In genomic region chr10:86723009-86723408, GRCh38 we compare ENCODE assay signal across 26 cellular contexts. TPM values are rescaled to one million over a fixed set of nuclear protein-coding genes. Genes with fewer than 3 reads are reported as not detected.
DNase-seq lines count a peak whose midpoint lies in the region; ATAC-seq and TF ChIP-seq lines count a peak whose summit lies in the region.
"Had no signal": no experiment of that assay in that cellular context is flagged by ENCODE, and none has a peak within 500 bp of the region (broad histone marks: within the 10 kb centered on the region; RNA-seq: fewer than 3 reads in every experiment).

No MANE protein-coding gene starts in this region.

- H3K79me2 ChIP-seq in DND-41 (ENCODE audit: insufficient read depth, low read length) (no peaks in the 10 kb centered on the region), neural progenitor cell (ENCODE audit: low read depth) (no peaks in the 10 kb centered on the region)

- H3K27me3 ChIP-seq in DND-41 (ENCODE audit: insufficient read depth, low read length, poor library complexity) (peaks cover 6% of the 10 kb centered on the region), neural progenitor cell (no peaks in the 10 kb centered on the region), thyroid gland (no peaks in the 10 kb centered on the region)
- H3K27me3 ChIP-seq: SJSA1 had no signal

- no peak overlapping the region for H3K4me3 Mint-ChIP-seq in activated CD8-positive, alpha-beta memory T cell treated with anti-CD3 and anti-CD28 coated beads, Interleukin-2, amount 10 ng/mL, durations not matched to agents 7 days and 5 days
- no peak overlapping the region for H3K4me3 Mint-ChIP-seq in activated CD8-positive, alpha-beta T cell treated with anti-CD3 and anti-CD28 coated beads, Interleukin-2, amount 10 ng/mL, durations not matched to agents 7 days and 5 days
- H3K4me3 Mint-ChIP-seq in neural progenitor cell: no peak overlapping the region
- H3K4me3 Mint-ChIP-seq: CD4-positive, alpha-beta memory T cell; IgD-negative memory B cell had no signal

- H3K9ac ChIP-seq in DND-41 (ENCODE audit: low read depth, low read length) (no peak overlapping the region), neural progenitor cell (no peak overlapping the region)

- no peaks in the 10 kb centered on the region for H3K4me1 ChIP-seq in DND-41 (ENCODE audit: insufficient read depth, low read length)
- no peaks in the 10 kb centered on the region for H3K4me1 ChIP-seq in neural progenitor cell
- H3K4me1 ChIP-seq in thyroid gland: peaks cover 5 to 8% of the 10 kb centered on the region in 2 donors
- H3K4me1 ChIP-seq: Caco-2, SJSA1 had no signal

- H4K20me1 ChIP-seq in DND-41 (ENCODE audit: insufficient read depth, low read length) (no peaks in the 10 kb centered on the region), neural progenitor cell (ENCODE audit: low read depth) (no peaks in the 10 kb centered on the region)

- peaks cover 28% of the 10 kb centered on the region for H3K27me3 Mint-ChIP-seq in activated CD8-positive, alpha-beta memory T cell treated with anti-CD3 and anti-CD28 coated beads, Interleukin-2, amount 10 ng/mL, durations not matched to agents 7 days and 5 days
- H3K27me3 Mint-ChIP-seq in activated CD8-positive, alpha-beta T cell treated with anti-CD3 and anti-CD28 coated beads, Interleukin-2, amount 10 ng/mL, durations not matched to agents 7 days and 5 days (ENCODE audit: low read depth): peaks cover 16% of the 10 kb centered on the region
- H3K27me3 Mint-ChIP-seq in neural progenitor cell (ENCODE audit: insufficient read depth, low read depth): peaks cover 5% of the 10 kb centered on the region

- 82 to 92% methylated on average over 2 of the region's 2 CpGs for WGBS in thyroid gland, 2 donors

- no peak overlapping the region for H3K27ac Mint-ChIP-seq in activated CD8-positive, alpha-beta memory T cell treated with anti-CD3 and anti-CD28 coated beads, Interleukin-2, amount 10 ng/mL, durations not matched to agents 7 days and 5 days
- no peak overlapping the region for H3K27ac Mint-ChIP-seq in activated CD8-positive, alpha-beta T cell treated with anti-CD3 and anti-CD28 coated beads, Interleukin-2, amount 10 ng/mL, durations not matched to agents 7 days and 5 days
- peak overlapping the region; percentile 54 for H3K27ac Mint-ChIP-seq in neural progenitor cell
- H3K27ac Mint-ChIP-seq: IgD-negative memory B cell had no signal

- POLR2A ChIA-PET in activated CD8-positive, alpha-beta T cell treated with anti-CD3 and anti-CD28 coated beads, Interleukin-2, amount 10 ng/mL, durations not matched to agents 7 days and 5 days (lab: Charles Lee): no interaction called here

- H3K4me3 ChIP-seq in DND-41 (ENCODE audit: low read depth in 1 of 2, low read length in 2 of 2) (no peak overlapping the region), neural progenitor cell (no peak overlapping the region), thyroid gland (replicated peaks in 1 of 3) (no peak overlapping the region)
- H3K4me3 ChIP-seq: PC-9, SJSA1 had no signal

- H3K4me2 ChIP-seq in DND-41 (ENCODE audit: insufficient read depth, low read length) (no peak overlapping the region), neural progenitor cell (no peak overlapping the region)
- H3K4me2 ChIP-seq: PC-9 had no signal

- ATAC-seq in activated CD8-positive, alpha-beta memory T cell treated with anti-CD3 and anti-CD28 coated beads, Interleukin-2, amount 10 ng/mL, durations not matched to agents 7 days and 5 days: peak; percentile 42
- peak; percentile 77 for ATAC-seq in DND-41 (ENCODE audit: insufficient read depth, low read depth)
- no peak for ATAC-seq in activated CD8-positive, alpha-beta T cell treated with anti-CD3 and anti-CD28 coated beads, Interleukin-2, amount 10 ng/mL, durations not matched to agents 7 days and 5 days
- ATAC-seq: Right ventricle myocardium inferior had no signal

- no peaks in the 10 kb centered on the region for H3K9me3 ChIP-seq in DND-41 (ENCODE audit: insufficient read depth, low read length, severe bottlenecking)
- H3K9me3 ChIP-seq in neural progenitor cell (ENCODE audit: low read depth): no peaks in the 10 kb centered on the region
- H3K9me3 ChIP-seq in thyroid gland: no peaks in the 10 kb centered on the region
- H3K9me3 ChIP-seq: Caco-2, SJSA1 had no signal

- peaks cover 13% of the 10 kb centered on the region for H3K4me1 Mint-ChIP-seq in activated CD8-positive, alpha-beta memory T cell treated with anti-CD3 and anti-CD28 coated beads, Interleukin-2, amount 10 ng/mL, durations not matched to agents 7 days and 5 days
- peaks cover 11% of the 10 kb centered on the region for H3K4me1 Mint-ChIP-seq in activated CD8-positive, alpha-beta T cell treated with anti-CD3 and anti-CD28 coated beads, Interleukin-2, amount 10 ng/mL, durations not matched to agents 7 days and 5 days (ENCODE audit: low read depth)
- no peaks in the 10 kb centered on the region for H3K4me1 Mint-ChIP-seq in neural progenitor cell

- no peaks in the 10 kb centered on the region for H3K36me3 ChIP-seq in DND-41 (ENCODE audit: insufficient read depth, low read length)
- no peaks in the 10 kb centered on the region for H3K36me3 ChIP-seq in neural progenitor cell
- H3K36me3 ChIP-seq in thyroid gland: no peaks in the 10 kb centered on the region
- H3K36me3 ChIP-seq: SJSA1 had no signal

- TF ChIP-seq POLR2A in thyroid gland (IDR thresholded peaks at IDR 0.05): no peak

- intact Hi-C loops in thyroid gland (cut with DNase I): no loop called here

- no peak overlapping the region for H2AFZ ChIP-seq in DND-41 (ENCODE audit: low read depth, low read length)
- no peak overlapping the region for H2AFZ ChIP-seq in neural progenitor cell (replicated peaks)
- H2AFZ ChIP-seq: PC-9 had no signal

- no peaks in the 10 kb centered on the region for H3K9me3 Mint-ChIP-seq in activated CD8-positive, alpha-beta memory T cell treated with anti-CD3 and anti-CD28 coated beads, Interleukin-2, amount 10 ng/mL, durations not matched to agents 7 days and 5 days (ENCODE audit: low read depth)
- H3K9me3 Mint-ChIP-seq in activated CD8-positive, alpha-beta T cell treated with anti-CD3 and anti-CD28 coated beads, Interleukin-2, amount 10 ng/mL, durations not matched to agents 7 days and 5 days (ENCODE audit: insufficient read depth): no peaks in the 10 kb centered on the region
- H3K9me3 Mint-ChIP-seq in neural progenitor cell: no peaks in the 10 kb centered on the region
- H3K9me3 Mint-ChIP-seq: CD4-positive, alpha-beta memory T cell; IgD-negative memory B cell had no signal

- no peak for TF ChIP-seq CTCF in DND-41 (IDR thresholded peaks at IDR 0.05; ENCODE audit: borderline replicate concordance, extremely low read depth, low read length, poor library complexity, severe bottlenecking)
- no peak for TF ChIP-seq CTCF in neural progenitor cell (IDR thresholded peaks at IDR 0.05)
- TF ChIP-seq CTCF in thyroid gland (IDR thresholded peaks at IDR 0.05): no peak

- peak; percentile 65 for DNase-seq in activated CD8-positive, alpha-beta memory T cell treated with anti-CD3 and anti-CD28 coated beads, Interleukin-2, amount 10 ng/mL, durations not matched to agents 7 days and 5 days
- no peak for DNase-seq in activated CD8-positive, alpha-beta memory T cell treated with anti-CD3 and anti-CD28 coated beads, Interleukin-2, amount 50 U/mL, for 48 hours
- DNase-seq in DND-41: peak; percentile 47
- peak; percentile 58 for DNase-seq in activated CD8-positive, alpha-beta T cell treated with anti-CD3 and anti-CD28 coated beads, Interleukin-2, amount 10 ng/mL, durations not matched to agents 7 days and 5 days
- DNase-seq in neural progenitor cell (ENCODE audit: low spot score): no peak
- DNase-seq in thyroid gland: no peak
- no peak for DNase-seq in NCI-H2196 treated with DMSO at 0.1 percent for 48 hours (lab: John Stamatoyannopoulos, UW; ENCODE audit: unreplicated experiment)
- no peak for DNase-seq in SHP77 (lab: John Stamatoyannopoulos, UW)
- DNase-seq: C1 segment of cervical spinal cord; Caco-2; CD4-positive, alpha-beta memory T cell; GF-D8; HCEC 1CT; NCI-H1048; NCI-H1417; NCI-H1694; NCI-H2081; NCI-H226; NCI-H510A; NCI-H748 treated with DMSO at 0.1 percent for 48 hours; NK-92 treated with Interleukin-12 subunit alpha and Interleukin-12 subunit beta, amount 100 ng/mL, for 24 hours; PC-9 had no signal

- H3K27ac ChIP-seq in DND-41 (ENCODE audit: low read length): no peak overlapping the region
- H3K27ac ChIP-seq in neural progenitor cell: no peak overlapping the region
- H3K27ac ChIP-seq in thyroid gland: no peak overlapping the region
- H3K27ac ChIP-seq: PC-9, SJSA1 had no signal

- no peaks in the 10 kb centered on the region for H3K36me3 Mint-ChIP-seq in activated CD8-positive, alpha-beta memory T cell treated with anti-CD3 and anti-CD28 coated beads, Interleukin-2, amount 10 ng/mL, durations not matched to agents 7 days and 5 days
- no peaks in the 10 kb centered on the region for H3K36me3 Mint-ChIP-seq in activated CD8-positive, alpha-beta T cell treated with anti-CD3 and anti-CD28 coated beads, Interleukin-2, amount 10 ng/mL, durations not matched to agents 7 days and 5 days (ENCODE audit: low read depth)
- no peaks in the 10 kb centered on the region for H3K36me3 Mint-ChIP-seq in neural progenitor cell
- H3K36me3 Mint-ChIP-seq: CD4-positive, alpha-beta memory T cell; IgD-negative memory B cell had no signal

- CTCF ChIA-PET in activated CD8-positive, alpha-beta memory T cell treated with anti-CD3 and anti-CD28 coated beads, Interleukin-2, amount 10 ng/mL, durations not matched to agents 7 days and 5 days (lab: Charles Lee): interaction anchor here (0.7 kb wide), 1 partner anchor 30 kb away, joined by 3 read pairs; no protein-coding TSS in a partner anchor
- CTCF ChIA-PET in activated CD8-positive, alpha-beta T cell treated with anti-CD3 and anti-CD28 coated beads, Interleukin-2, amount 10 ng/mL, durations not matched to agents 7 days and 5 days (lab: Charles Lee): no interaction called here

- no peaks in the 10 kb centered on the region for H3F3A ChIP-seq in neural progenitor cell (ENCODE audit: low read depth)

RNA-seq across cellular contexts. Expression of gene BMPR1A, which starts 33.4 kb away (rescaled TPM):
- 10 to 100 TPM; 17.1 to 19.5 TPM for total RNA-seq in activated CD8-positive, alpha-beta memory T cell treated with anti-CD3 and anti-CD28 coated beads, Interleukin-2, amount 10 ng/mL, durations not matched to agents 7 days and 5 days
- 1 to 10 TPM; 8.0 to 9.8 TPM for total RNA-seq in activated CD8-positive, alpha-beta T cell treated with anti-CD3 and anti-CD28 coated beads, Interleukin-2, amount 10 ng/mL, durations not matched to agents 7 days and 5 days
- 60.8 and 76.2 TPM in 2 replicates for total RNA-seq in neural progenitor cell (ENCODE audit: low replicate concordance)
- total RNA-seq in thyroid gland: 10 to 100 TPM; 72.7 to 89.5 (median 84.2) TPM

RNA-seq across cellular contexts. Expression of gene LDB3, which starts 54.7 kb away (rescaled TPM):
- total RNA-seq in activated CD8-positive, alpha-beta memory T cell treated with anti-CD3 and anti-CD28 coated beads, Interleukin-2, amount 10 ng/mL, durations not matched to agents 7 days and 5 days: under 1 TPM; 0.05 to 0.23 TPM
- under 1 TPM in 1 of 2 experiments, not detected in 1; 0.05 TPM for total RNA-seq in activated CD8-positive, alpha-beta T cell treated with anti-CD3 and anti-CD28 coated beads, Interleukin-2, amount 10 ng/mL, durations not matched to agents 7 days and 5 days
- 0.03 TPM in 1 of 2 replicates, not detected in the other for total RNA-seq in neural progenitor cell (ENCODE audit: low replicate concordance)
- 1 to 10 TPM; 1.5 to 5.5 (median 1.9) TPM for total RNA-seq in thyroid gland
- total RNA-seq: RPMI7951 had no signal

Comparison
In these comparisons a context has a peak if more than half of its experiments do, and no peak if none do; other contexts are left out.
1. DNase-seq: peak in activated CD8-positive, alpha-beta memory T cell treated with anti-CD3 and anti-CD28 coated beads, Interleukin-2, amount 10 ng/mL, durations not matched to agents 7 days and 5 days (single experiment), DND-41 (single experiment) and activated CD8-positive, alpha-beta T cell treated with anti-CD3 and anti-CD28 coated beads, Interleukin-2, amount 10 ng/mL, durations not matched to agents 7 days and 5 days (single experiment); none in activated CD8-positive, alpha-beta memory T cell treated with anti-CD3 and anti-CD28 coated beads, Interleukin-2, amount 50 U/mL, for 48 hours (single experiment), neural progenitor cell (single experiment), thyroid gland (0 of 2), NCI-H2196 treated with DMSO at 0.1 percent for 48 hours (single experiment) and SHP77 (0 of 2).